Comparison of ENCODE assay signal across 15 cellular contexts in the genomic region with DNA sequence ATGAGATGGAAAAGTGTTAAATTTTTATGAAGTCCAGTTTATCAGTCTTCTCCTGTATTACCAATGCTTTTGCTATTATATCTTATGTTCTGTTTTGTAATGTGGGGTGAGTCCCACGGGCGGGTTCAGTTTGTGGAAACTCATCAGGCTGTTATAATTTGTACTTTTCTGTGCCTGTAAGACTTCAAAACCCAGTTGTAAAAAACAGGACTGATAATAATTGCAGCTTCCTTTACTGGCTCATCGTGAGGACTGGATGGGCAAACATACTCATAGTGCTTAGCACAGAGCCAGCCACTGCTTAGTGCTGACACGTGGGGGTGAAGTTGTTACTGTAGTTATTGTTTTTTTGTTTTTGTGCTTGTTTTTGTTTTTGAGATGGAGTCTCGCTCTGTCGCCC. TPM values are rescaled to one million over a fixed set of nuclear protein-coding genes. Genes with fewer than 3 reads are reported as not detected.
DNase-seq lines count a peak whose midpoint lies in the region; ATAC-seq and TF ChIP-seq lines count a peak whose summit lies in the region.
"Had no signal": no experiment of that assay in that cellular context is flagged by ENCODE, and none has a peak within 500 bp of the region (broad histone marks: within the 10 kb centered on the region; RNA-seq: fewer than 3 reads in every experiment).

No MANE protein-coding gene starts in this region.

- in situ Hi-C loops in IMR-90 (cut with MboI; ENCODE audit: low sequenced_read_pairs): no loop called here

- H2AFZ ChIP-seq in IMR-90 (replicated peaks; ENCODE audit: low read length, poor library complexity): no peak overlapping the region

- TF ChIP-seq RAD21 in IMR-90 (IDR thresholded peaks at IDR 0.05; ENCODE audit: low read length): no peak

- intact Hi-C loops in IMR-90 (cut with micrococcal nuclease): loop anchor here (5.0 kb wide), 1 partner anchor 37 kb away; no protein-coding TSS in a partner anchor
- intact Hi-C loops in ascending aorta (cut with DNase I): no loop called here
- intact Hi-C loops in left lung (cut with DNase I): no loop called here
- intact Hi-C loops in stomach (cut with DNase I; ENCODE audit: low total_unique reads): no loop called here

- H3K23ac ChIP-seq in IMR-90 (ENCODE audit: low read depth, low read length): no peak overlapping the region

- no peak overlapping the region for H3K18ac ChIP-seq in IMR-90 (ENCODE audit: low read depth, low read length)

- H2AK9ac ChIP-seq in IMR-90 (replicated peaks; ENCODE audit: low read depth, low read length, poor library complexity): no peak overlapping the region

- no peak overlapping the region for H3K4me3 Mint-ChIP-seq in endothelial cell (ENCODE audit: unreplicated experiment)
- H3K4me3 Mint-ChIP-seq: CD4-positive, CD25-positive, alpha-beta regulatory T cell had no signal

- no peaks in the 10 kb centered on the region for H3K36me3 ChIP-seq in IMR-90 (ENCODE audit: control insufficient read depth, insufficient read depth, low read length)
- H3K36me3 ChIP-seq in ascending aorta: no peaks in the 10 kb centered on the region
- no peaks in the 10 kb centered on the region for H3K36me3 ChIP-seq in left lung
- H3K36me3 ChIP-seq in stomach: no peaks in the 10 kb centered on the region

- no peak for TF ChIP-seq POLR2A in IMR-90 (IDR thresholded peaks at IDR 0.05; ENCODE audit: low read depth, low read length)
- no peak for TF ChIP-seq POLR2A in stomach (IDR thresholded peaks at IDR 0.05)

- no peaks in the 10 kb centered on the region for H3K27me3 ChIP-seq in IMR-90 (ENCODE audit: control insufficient read depth, insufficient read depth, low read length)
- H3K27me3 ChIP-seq in ascending aorta: no peaks in the 10 kb centered on the region
- H3K27me3 ChIP-seq in left lung: no peaks in the 10 kb centered on the region
- H3K27me3 ChIP-seq in stomach: no peaks in the 10 kb centered on the region

- H3K56ac ChIP-seq in IMR-90 (ENCODE audit: extremely low read depth, insufficient read depth, low read length): no peak overlapping the region

- BruUV-seq in IMR-90 (replicated peaks; lab: Mats Ljungman, UMichigan): no TSS peak

- no peak overlapping the region for H2BK5ac ChIP-seq in IMR-90 (ENCODE audit: low read depth, low read length, poor library complexity, severe bottlenecking)

- TF ChIP-seq CTCF in IMR-90 (conservative IDR thresholded peaks at IDR 0.05; ENCODE audit: low read depth, low read length) (no peak), ascending aorta (IDR thresholded peaks at IDR 0.05) (no peak), left lung (IDR thresholded peaks at IDR 0.05) (no peak), stomach (IDR thresholded peaks at IDR 0.05) (no peak), endothelial cell (IDR thresholded peaks at IDR 0.05; ENCODE audit: unreplicated experiment) (no peak)

- peak overlapping the region; percentile 50; the same call in 1 of the 3 replicates for H2BK15ac ChIP-seq in IMR-90 (ENCODE audit: low read depth, low read length)

- H4K8ac ChIP-seq in IMR-90 (ENCODE audit: low read depth in 2 of 2, low read length in 2 of 2): peak overlapping the region in 1 of 2 experiments; percentile 20; a peak in 1 of 4 replicates

- no peaks in the 10 kb centered on the region for H3K27me3 Mint-ChIP-seq in endothelial cell (ENCODE audit: unreplicated experiment)

- ATAC-seq in IMR-90 (ENCODE audit: low read depth) (no peak), left lung (peak; percentile 25), GM21737 (IDR thresholded peaks at IDR 0.05; ENCODE audit: unreplicated experiment) (no peak), GM18858 (IDR thresholded peaks at IDR 0.05; ENCODE audit: unreplicated experiment) (no peak)
- ATAC-seq: GM12878 had no signal

- H4K91ac ChIP-seq in IMR-90 (ENCODE audit: insufficient read depth, low read depth, low read length): no peak overlapping the region

- peak overlapping the region; percentile 23; the same call in 1 of the 2 replicates for H2AK5ac ChIP-seq in IMR-90 (ENCODE audit: low read depth, low read length)

- CTCF ChIA-PET in IMR-90 (lab: Yijun Ruan, JAX): interaction anchor here (1.4 kb wide), 1 partner anchor 62 kb away, joined by 3 read pairs; no protein-coding TSS in a partner anchor

- POLR2A ChIA-PET in IMR-90 (lab: Charles Lee; ENCODE audit: unreplicated experiment): no interaction called here

- H3K4me3 ChIP-seq in IMR-90 (ENCODE audit: insufficient read depth, low read depth, low read length) (no peak overlapping the region), ascending aorta (no peak overlapping the region), left lung (no peak overlapping the region), stomach (no peak overlapping the region)
- H3K4me3 ChIP-seq: GM12878 had no signal

- no peak for TF ChIP-seq EP300 in stomach (IDR thresholded peaks at IDR 0.05)

- dilution Hi-C loops in IMR-90 (cut with HindIII; ENCODE audit: low sequenced_read_pairs, unreplicated experiment): no loop called here

- H3K4me2 ChIP-seq in IMR-90 (ENCODE audit: low read depth, low read length): no peak overlapping the region

- H3K4me1 ChIP-seq in IMR-90 (ENCODE audit: control insufficient read depth, insufficient read depth, low read length) (peaks cover 13% of the 10 kb centered on the region), ascending aorta (peaks cover 0 to 10% of the 10 kb centered on the region in 2 donors), left lung (peaks cover 0 to 10% of the 10 kb centered on the region in 2 donors), stomach (peaks cover 6 to 11% (median 10%) of the 10 kb centered on the region in 4 donors)

- peaks cover 11% of the 10 kb centered on the region for H3K9me1 ChIP-seq in IMR-90 (ENCODE audit: insufficient read depth, low read length)

- peak overlapping the region; percentile 47; the same call in 1 of the 2 replicates for H2BK120ac ChIP-seq in IMR-90 (ENCODE audit: low read depth, low read length)

- no peak for DNase-seq in IMR-90
- DNase-seq in ascending aorta (ENCODE audit: low spot score in 2 of 2): no peak
- no peak for DNase-seq in left lung
- peak; percentile 11 for DNase-seq in stomach
- DNase-seq in endothelial cell (ENCODE audit: low spot score): no peak
- DNase-seq: ACHN; Calu3; CD4-positive, CD25-positive, alpha-beta regulatory T cell; MM.1S; NCI-H1105; NCI-H187; NCI-H82 had no signal

- no peaks in the 10 kb centered on the region for H3K9me3 Mint-ChIP-seq in endothelial cell (ENCODE audit: unreplicated experiment)
- H3K9me3 Mint-ChIP-seq: CD4-positive, CD25-positive, alpha-beta regulatory T cell had no signal

- WGBS in IMR-90 (ENCODE audit: extremely low coverage in 2 of 2, insufficient read length in 1 of 2), 2 experiments: 88% methylated on average over 4 of the region's 6 CpGs; no CpG with 5 or more reads in 1 of the 2 experiments
- 81 to 89% (median 86%) methylated on average over 6 of the region's 6 CpGs for WGBS in stomach, 5 donors

- no peak overlapping the region for H2BK20ac ChIP-seq in IMR-90 (ENCODE audit: low read depth, low read length)

- H3K4me1 Mint-ChIP-seq in endothelial cell (ENCODE audit: unreplicated experiment): peaks cover 6% of the 10 kb centered on the region

- H3K9me3 ChIP-seq in IMR-90 (ENCODE audit: control insufficient read depth, insufficient read depth, low read length) (no peaks in the 10 kb centered on the region), ascending aorta (no peaks in the 10 kb centered on the region), left lung (no peaks in the 10 kb centered on the region), stomach (no peaks in the 10 kb centered on the region)

- no peak overlapping the region for H3K9ac ChIP-seq in IMR-90 (ENCODE audit: low read depth, low read length)

- H3K27ac ChIP-seq in IMR-90 (ENCODE audit: insufficient read depth, low read length) (no peak overlapping the region), ascending aorta (peak overlapping the region; percentile 13 to 44), left lung (no peak overlapping the region), stomach (no peak overlapping the region)

- H3K14ac ChIP-seq in IMR-90 (replicated peaks; ENCODE audit: low read depth, low read length): peak overlapping the region; percentile 8; the same call in 1 of the 2 replicates

- H3K79me1 ChIP-seq in IMR-90 (ENCODE audit: low read depth in 1 of 2, low read length in 2 of 2): no peaks in the 10 kb centered on the region

- no peak overlapping the region for H3K27ac Mint-ChIP-seq in endothelial cell (ENCODE audit: unreplicated experiment)
- H3K27ac Mint-ChIP-seq: CD4-positive, CD25-positive, alpha-beta regulatory T cell had no signal

- peak overlapping the region; percentile 49; the same call in 1 of the 2 replicates for H3K4ac ChIP-seq in IMR-90 (ENCODE audit: low read depth, low read length)

- H4K5ac ChIP-seq in IMR-90 (ENCODE audit: low read depth, low read length): no peak overlapping the region; the same call in 1 of the 2 replicates

- no peaks in the 10 kb centered on the region for H4K20me1 ChIP-seq in IMR-90 (ENCODE audit: insufficient read depth, low read length)

- H3K36me3 Mint-ChIP-seq in endothelial cell (ENCODE audit: low read depth, unreplicated experiment): no peaks in the 10 kb centered on the region
- H3K36me3 Mint-ChIP-seq: CD4-positive, CD25-positive, alpha-beta regulatory T cell had no signal

TF ChIP-seq in IMR-90, 13 proteins besides CTCF, POLR2A, EP300 and RAD21 (continues in another document):
- no peak for TF ChIP-seq CEBPB (IDR thresholded peaks at IDR 0.05; ENCODE audit: low read depth, low read length)
- no peak for TF ChIP-seq RFX5 (IDR thresholded peaks at IDR 0.05; ENCODE audit: low read depth, low read length)
- TF ChIP-seq NFE2L2 (IDR thresholded peaks at IDR 0.05; ENCODE audit: low read depth, low read length): no peak
- no peak for TF ChIP-seq ELK1 (IDR thresholded peaks at IDR 0.05; ENCODE audit: borderline replicate concordance, low read depth, low read length)
- no peak for TF ChIP-seq MAFK (IDR thresholded peaks at IDR 0.05; ENCODE audit: low read depth, low read length)

RNA-seq across cellular contexts. Expression of gene TGM2, which starts 45.6 kb away (rescaled TPM):
- total RNA-seq in IMR-90 (2012; rRNA removed) (237 and 268 TPM in 2 replicates), ascending aorta (529 TPM), left lung (100 to 1,000 TPM; 174 to 391 TPM), stomach (100 to 1,000 TPM in 1 of 5 donors, 10 to 100 TPM in 4; 27.8 to 195 (median 44.3) TPM), endothelial cell (ENCODE audit: unreplicated experiment) (216 TPM)
- polyA plus RNA-seq in IMR-90 (2012; rRNA removed) (239 and 292 TPM in 2 replicates), stomach (10 to 100 TPM; 16.2 to 28.0 (median 25.1) TPM)
- polyA plus RNA-seq in IMR-90 (2012; cell fraction: cytosol; rRNA removed): 370 and 502 TPM in 2 replicates
- polyA plus RNA-seq in IMR-90 (2012; cell fraction: nucleus; rRNA removed; ENCODE audit: low replicate concordance): 218 and 328 TPM in 2 replicates
- total RNA-seq: CD4-positive, CD25-positive, alpha-beta regulatory T cell had no signal

Comparison
In these comparisons a context has a peak if more than half of its experiments do, and no peak if none do; other contexts are left out.
1. H3K27ac ChIP-seq: peak in ascending aorta (2 of 2); none in IMR-90 (single experiment), left lung (0 of 2) and stomach (0 of 5).